ENCODE assay signal across 1 cellular context in the genomic region with DNA sequence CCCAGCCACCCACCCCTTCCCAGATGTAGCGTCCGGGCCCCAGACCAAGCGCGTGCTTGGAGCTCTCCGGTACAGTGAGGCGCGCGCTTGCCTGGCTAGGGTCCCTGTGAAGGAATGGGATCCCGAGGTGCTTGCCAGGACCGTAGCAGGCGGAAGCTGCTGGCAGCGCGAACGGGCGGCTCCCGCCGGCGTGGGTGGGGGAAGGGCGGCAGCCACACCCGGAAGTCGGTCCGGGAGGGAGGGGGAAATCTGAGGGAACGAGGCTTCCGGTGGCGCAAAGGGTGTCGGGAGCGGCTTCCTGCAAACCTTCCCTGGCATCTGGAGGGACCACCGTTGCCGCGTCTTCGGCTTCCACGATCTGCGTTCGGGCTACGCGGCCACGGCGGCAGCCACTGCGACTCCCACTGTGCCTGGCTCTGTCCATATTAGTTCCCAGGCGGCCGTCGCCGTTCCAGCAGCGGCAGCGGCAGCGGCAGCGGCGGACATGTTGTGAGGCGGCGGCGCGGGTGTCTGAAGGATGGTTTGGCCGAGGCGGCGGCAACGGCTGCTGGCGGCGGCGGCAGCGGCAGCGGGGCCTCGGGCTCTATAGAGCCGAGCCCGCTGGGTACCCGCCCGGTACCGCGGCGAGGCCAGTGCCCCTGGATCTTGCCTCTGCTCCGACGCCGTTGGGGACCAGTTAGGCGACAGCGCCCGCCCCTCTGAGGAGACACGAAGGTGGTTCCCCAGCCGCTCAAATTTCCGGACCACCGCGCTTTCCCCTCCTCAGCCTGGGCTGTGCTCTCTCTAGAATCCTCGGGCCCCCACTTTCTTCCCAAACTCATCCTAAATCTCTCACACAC.
TF ChIP-seq lines count a peak whose summit lies in the region.

A gene (plus strand): TSS at position 275 of the 839 bp plus-strand sequence. CDS start 739 bp downstream, outside the sequence.

TF ChIP-seq in K562, 482 proteins besides CTCF, POLR2A, EP300 and RAD21 (continued from another document and continues in another):
- TF ChIP-seq, protein P1, sequence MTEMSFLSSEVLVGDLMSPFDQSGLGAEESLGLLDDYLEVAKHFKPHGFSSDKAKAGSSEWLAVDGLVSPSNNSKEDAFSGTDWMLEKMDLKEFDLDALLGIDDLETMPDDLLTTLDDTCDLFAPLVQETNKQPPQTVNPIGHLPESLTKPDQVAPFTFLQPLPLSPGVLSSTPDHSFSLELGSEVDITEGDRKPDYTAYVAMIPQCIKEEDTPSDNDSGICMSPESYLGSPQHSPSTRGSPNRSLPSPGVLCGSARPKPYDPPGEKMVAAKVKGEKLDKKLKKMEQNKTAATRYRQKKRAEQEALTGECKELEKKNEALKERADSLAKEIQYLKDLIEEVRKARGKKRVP (CRISPR knock-in tag; IDR thresholded peaks at IDR 0.05), result no peak
- TF ChIP-seq ZNF24 (IDR thresholded peaks at IDR 0.05), result 0 out of 2 replicates have a peak, but pooled peaks have one; percentile 50
- no peak for TF ChIP-seq TEAD2 (tag; IDR thresholded peaks at IDR 0.05)
- TF ChIP-seq, protein P2, sequence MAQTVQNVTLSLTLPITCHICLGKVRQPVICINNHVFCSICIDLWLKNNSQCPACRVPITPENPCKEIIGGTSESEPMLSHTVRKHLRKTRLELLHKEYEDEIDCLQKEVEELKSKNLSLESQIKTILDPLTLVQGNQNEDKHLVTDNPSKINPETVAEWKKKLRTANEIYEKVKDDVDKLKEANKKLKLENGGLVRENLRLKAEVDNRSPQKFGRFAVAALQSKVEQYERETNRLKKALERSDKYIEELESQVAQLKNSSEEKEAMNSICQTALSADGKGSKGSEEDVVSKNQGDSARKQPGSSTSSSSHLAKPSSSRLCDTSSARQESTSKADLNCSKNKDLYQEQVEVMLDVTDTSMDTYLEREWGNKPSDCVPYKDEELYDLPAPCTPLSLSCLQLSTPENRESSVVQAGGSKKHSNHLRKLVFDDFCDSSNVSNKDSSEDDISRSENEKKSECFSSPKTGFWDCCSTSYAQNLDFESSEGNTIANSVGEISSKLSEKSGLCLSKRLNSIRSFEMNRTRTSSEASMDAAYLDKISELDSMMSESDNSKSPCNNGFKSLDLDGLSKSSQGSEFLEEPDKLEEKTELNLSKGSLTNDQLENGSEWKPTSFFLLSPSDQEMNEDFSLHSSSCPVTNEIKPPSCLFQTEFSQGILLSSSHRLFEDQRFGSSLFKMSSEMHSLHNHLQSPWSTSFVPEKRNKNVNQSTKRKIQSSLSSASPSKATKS (CRISPR knock-in tag; IDR thresholded peaks at IDR 0.05), result no peak
- TF ChIP-seq JUNB (CRISPR knock-in tag; conservative IDR thresholded peaks at IDR 0.05), result no peak
- TF ChIP-seq NUFIP1 (IDR thresholded peaks at IDR 0.05; ENCODE audit: partially characterized antibody), result no peak
- no peak for TF ChIP-seq FOS (IDR thresholded peaks at IDR 0.05; ENCODE audit: extremely low read depth, insufficient read length)
- peak; percentile 22; the same call in 1 of the 2 replicates for TF ChIP-seq ZNF76 (CRISPR knock-in tag; IDR thresholded peaks at IDR 0.05; ENCODE audit: borderline replicate concordance)
- peak; percentile 71 for TF ChIP-seq C11orf30 (IDR thresholded peaks at IDR 0.05; ENCODE audit: low read depth)
- TF ChIP-seq, protein P3, sequence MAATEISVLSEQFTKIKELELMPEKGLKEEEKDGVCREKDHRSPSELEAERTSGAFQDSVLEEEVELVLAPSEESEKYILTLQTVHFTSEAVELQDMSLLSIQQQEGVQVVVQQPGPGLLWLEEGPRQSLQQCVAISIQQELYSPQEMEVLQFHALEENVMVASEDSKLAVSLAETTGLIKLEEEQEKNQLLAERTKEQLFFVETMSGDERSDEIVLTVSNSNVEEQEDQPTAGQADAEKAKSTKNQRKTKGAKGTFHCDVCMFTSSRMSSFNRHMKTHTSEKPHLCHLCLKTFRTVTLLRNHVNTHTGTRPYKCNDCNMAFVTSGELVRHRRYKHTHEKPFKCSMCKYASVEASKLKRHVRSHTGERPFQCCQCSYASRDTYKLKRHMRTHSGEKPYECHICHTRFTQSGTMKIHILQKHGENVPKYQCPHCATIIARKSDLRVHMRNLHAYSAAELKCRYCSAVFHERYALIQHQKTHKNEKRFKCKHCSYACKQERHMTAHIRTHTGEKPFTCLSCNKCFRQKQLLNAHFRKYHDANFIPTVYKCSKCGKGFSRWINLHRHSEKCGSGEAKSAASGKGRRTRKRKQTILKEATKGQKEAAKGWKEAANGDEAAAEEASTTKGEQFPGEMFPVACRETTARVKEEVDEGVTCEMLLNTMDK (IDR thresholded peaks at IDR 0.05; ENCODE audit: borderline replicate concordance, insufficient read depth, low read depth, low read length, poor library complexity, severe bottlenecking), result no peak
- TF ChIP-seq SMARCA4 (IDR thresholded peaks at IDR 0.05), result peak; percentile 23; the same call in 1 of the 2 replicates
- peak; percentile 88; the same call in 1 of the 2 replicates for TF ChIP-seq KLF6 (CRISPR knock-in tag; IDR thresholded peaks at IDR 0.05; ENCODE audit: borderline replicate concordance)
- TF ChIP-seq ZNF699 (CRISPR knock-in tag; IDR thresholded peaks at IDR 0.05; ENCODE audit: insufficient replicate concordance), result no peak
- TF ChIP-seq RFX7 (CRISPR knock-in tag; IDR thresholded peaks at IDR 0.05), result no peak
- TF ChIP-seq TCF7 (IDR thresholded peaks at IDR 0.05; ENCODE audit: borderline replicate concordance), result peak; percentile 77; the same call in 1 of the 2 replicates
- no peak for TF ChIP-seq HIVEP1 (CRISPR knock-in tag; IDR thresholded peaks at IDR 0.05)
- TF ChIP-seq FOXA3 (CRISPR knock-in tag; conservative IDR thresholded peaks at IDR 0.05 in 1 of 2, IDR thresholded peaks at IDR 0.05 in 1 of 2), result no peak
- peak; percentile 95 for TF ChIP-seq GABPB1 (CRISPR knock-in tag; IDR thresholded peaks at IDR 0.05)
- TF ChIP-seq, protein P4, sequence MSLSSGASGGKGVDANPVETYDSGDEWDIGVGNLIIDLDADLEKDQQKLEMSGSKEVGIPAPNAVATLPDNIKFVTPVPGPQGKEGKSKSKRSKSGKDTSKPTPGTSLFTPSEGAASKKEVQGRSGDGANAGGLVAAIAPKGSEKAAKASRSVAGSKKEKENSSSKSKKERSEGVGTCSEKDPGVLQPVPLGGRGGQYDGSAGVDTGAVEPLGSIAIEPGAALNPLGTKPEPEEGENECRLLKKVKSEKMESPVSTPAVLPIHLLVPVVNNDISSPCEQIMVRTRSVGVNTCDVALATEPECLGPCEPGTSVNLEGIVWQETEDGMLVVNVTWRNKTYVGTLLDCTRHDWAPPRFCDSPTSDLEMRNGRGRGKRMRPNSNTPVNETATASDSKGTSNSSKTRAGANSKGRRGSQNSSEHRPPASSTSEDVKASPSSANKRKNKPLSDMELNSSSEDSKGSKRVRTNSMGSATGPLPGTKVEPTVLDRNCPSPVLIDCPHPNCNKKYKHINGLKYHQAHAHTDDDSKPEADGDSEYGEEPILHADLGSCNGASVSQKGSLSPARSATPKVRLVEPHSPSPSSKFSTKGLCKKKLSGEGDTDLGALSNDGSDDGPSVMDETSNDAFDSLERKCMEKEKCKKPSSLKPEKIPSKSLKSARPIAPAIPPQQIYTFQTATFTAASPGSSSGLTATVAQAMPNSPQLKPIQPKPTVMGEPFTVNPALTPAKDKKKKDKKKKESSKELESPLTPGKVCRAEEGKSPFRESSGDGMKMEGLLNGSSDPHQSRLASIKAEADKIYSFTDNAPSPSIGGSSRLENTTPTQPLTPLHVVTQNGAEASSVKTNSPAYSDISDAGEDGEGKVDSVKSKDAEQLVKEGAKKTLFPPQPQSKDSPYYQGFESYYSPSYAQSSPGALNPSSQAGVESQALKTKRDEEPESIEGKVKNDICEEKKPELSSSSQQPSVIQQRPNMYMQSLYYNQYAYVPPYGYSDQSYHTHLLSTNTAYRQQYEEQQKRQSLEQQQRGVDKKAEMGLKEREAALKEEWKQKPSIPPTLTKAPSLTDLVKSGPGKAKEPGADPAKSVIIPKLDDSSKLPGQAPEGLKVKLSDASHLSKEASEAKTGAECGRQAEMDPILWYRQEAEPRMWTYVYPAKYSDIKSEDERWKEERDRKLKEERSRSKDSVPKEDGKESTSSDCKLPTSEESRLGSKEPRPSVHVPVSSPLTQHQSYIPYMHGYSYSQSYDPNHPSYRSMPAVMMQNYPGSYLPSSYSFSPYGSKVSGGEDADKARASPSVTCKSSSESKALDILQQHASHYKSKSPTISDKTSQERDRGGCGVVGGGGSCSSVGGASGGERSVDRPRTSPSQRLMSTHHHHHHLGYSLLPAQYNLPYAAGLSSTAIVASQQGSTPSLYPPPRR (CRISPR knock-in tag; IDR thresholded peaks at IDR 0.05; ENCODE audit: borderline replicate concordance), result peak; percentile 89; the same call in 1 of the 2 replicates
- TF ChIP-seq ZNF445 (CRISPR knock-in tag; IDR thresholded peaks at IDR 0.05; ENCODE audit: low read depth), result no peak
- no peak; a peak in 1 of 4 replicates for TF ChIP-seq ARNT (IDR thresholded peaks at IDR 0.05)
- peak; percentile 91; the same call in 1 of the 2 replicates for TF ChIP-seq ELF4 (CRISPR knock-in tag; IDR thresholded peaks at IDR 0.05)
- TF ChIP-seq, protein P5, sequence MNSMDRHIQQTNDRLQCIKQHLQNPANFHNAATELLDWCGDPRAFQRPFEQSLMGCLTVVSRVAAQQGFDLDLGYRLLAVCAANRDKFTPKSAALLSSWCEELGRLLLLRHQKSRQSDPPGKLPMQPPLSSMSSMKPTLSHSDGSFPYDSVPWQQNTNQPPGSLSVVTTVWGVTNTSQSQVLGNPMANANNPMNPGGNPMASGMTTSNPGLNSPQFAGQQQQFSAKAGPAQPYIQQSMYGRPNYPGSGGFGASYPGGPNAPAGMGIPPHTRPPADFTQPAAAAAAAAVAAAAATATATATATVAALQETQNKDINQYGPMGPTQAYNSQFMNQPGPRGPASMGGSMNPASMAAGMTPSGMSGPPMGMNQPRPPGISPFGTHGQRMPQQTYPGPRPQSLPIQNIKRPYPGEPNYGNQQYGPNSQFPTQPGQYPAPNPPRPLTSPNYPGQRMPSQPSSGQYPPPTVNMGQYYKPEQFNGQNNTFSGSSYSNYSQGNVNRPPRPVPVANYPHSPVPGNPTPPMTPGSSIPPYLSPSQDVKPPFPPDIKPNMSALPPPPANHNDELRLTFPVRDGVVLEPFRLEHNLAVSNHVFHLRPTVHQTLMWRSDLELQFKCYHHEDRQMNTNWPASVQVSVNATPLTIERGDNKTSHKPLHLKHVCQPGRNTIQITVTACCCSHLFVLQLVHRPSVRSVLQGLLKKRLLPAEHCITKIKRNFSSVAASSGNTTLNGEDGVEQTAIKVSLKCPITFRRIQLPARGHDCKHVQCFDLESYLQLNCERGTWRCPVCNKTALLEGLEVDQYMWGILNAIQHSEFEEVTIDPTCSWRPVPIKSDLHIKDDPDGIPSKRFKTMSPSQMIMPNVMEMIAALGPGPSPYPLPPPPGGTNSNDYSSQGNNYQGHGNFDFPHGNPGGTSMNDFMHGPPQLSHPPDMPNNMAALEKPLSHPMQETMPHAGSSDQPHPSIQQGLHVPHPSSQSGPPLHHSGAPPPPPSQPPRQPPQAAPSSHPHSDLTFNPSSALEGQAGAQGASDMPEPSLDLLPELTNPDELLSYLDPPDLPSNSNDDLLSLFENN (IDR thresholded peaks at IDR 0.05; ENCODE audit: low read depth in 2 of 2, low read length in 2 of 2), result peak in 1 of 2 experiments; percentile 11; a peak in 1 of 4 replicates
- TF ChIP-seq, protein P6, sequence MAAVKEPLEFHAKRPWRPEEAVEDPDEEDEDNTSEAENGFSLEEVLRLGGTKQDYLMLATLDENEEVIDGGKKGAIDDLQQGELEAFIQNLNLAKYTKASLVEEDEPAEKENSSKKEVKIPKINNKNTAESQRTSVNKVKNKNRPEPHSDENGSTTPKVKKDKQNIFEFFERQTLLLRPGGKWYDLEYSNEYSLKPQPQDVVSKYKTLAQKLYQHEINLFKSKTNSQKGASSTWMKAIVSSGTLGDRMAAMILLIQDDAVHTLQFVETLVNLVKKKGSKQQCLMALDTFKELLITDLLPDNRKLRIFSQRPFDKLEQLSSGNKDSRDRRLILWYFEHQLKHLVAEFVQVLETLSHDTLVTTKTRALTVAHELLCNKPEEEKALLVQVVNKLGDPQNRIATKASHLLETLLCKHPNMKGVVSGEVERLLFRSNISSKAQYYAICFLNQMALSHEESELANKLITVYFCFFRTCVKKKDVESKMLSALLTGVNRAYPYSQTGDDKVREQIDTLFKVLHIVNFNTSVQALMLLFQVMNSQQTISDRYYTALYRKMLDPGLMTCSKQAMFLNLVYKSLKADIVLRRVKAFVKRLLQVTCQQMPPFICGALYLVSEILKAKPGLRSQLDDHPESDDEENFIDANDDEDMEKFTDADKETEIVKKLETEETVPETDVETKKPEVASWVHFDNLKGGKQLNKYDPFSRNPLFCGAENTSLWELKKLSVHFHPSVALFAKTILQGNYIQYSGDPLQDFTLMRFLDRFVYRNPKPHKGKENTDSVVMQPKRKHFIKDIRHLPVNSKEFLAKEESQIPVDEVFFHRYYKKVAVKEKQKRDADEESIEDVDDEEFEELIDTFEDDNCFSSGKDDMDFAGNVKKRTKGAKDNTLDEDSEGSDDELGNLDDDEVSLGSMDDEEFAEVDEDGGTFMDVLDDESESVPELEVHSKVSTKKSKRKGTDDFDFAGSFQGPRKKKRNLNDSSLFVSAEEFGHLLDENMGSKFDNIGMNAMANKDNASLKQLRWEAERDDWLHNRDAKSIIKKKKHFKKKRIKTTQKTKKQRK (IDR thresholded peaks at IDR 0.05; ENCODE audit: borderline replicate concordance, low read depth, low read length), result no peak
- TF ChIP-seq PHF20 (IDR thresholded peaks at IDR 0.05; ENCODE audit: partially characterized antibody), result no peak
- no peak for TF ChIP-seq PHTF2 (CRISPR knock-in tag; IDR thresholded peaks at IDR 0.05)
- TF ChIP-seq HCFC1 (IDR thresholded peaks at IDR 0.05; ENCODE audit: low read depth, low read length), result peak; percentile 79
- no peak for TF ChIP-seq MAFK (IDR thresholded peaks at IDR 0.05; ENCODE audit: low read length)
- TF ChIP-seq, protein P7, sequence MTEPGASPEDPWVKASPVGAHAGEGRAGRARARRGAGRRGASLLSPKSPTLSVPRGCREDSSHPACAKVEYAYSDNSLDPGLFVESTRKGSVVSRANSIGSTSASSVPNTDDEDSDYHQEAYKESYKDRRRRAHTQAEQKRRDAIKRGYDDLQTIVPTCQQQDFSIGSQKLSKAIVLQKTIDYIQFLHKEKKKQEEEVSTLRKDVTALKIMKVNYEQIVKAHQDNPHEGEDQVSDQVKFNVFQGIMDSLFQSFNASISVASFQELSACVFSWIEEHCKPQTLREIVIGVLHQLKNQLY (CRISPR knock-in tag; conservative IDR thresholded peaks at IDR 0.05), result no peak
- TF ChIP-seq, protein P8, sequence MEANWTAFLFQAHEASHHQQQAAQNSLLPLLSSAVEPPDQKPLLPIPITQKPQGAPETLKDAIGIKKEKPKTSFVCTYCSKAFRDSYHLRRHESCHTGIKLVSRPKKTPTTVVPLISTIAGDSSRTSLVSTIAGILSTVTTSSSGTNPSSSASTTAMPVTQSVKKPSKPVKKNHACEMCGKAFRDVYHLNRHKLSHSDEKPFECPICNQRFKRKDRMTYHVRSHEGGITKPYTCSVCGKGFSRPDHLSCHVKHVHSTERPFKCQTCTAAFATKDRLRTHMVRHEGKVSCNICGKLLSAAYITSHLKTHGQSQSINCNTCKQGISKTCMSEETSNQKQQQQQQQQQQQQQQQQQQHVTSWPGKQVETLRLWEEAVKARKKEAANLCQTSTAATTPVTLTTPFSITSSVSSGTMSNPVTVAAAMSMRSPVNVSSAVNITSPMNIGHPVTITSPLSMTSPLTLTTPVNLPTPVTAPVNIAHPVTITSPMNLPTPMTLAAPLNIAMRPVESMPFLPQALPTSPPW (CRISPR knock-in tag; IDR thresholded peaks at IDR 0.05), result peak; percentile 99
- no peak for TF ChIP-seq KLF10 (CRISPR knock-in tag; IDR thresholded peaks at IDR 0.05)
- TF ChIP-seq CXXC5 (CRISPR knock-in tag; IDR thresholded peaks at IDR 0.05), result peak; percentile 87
- TF ChIP-seq TCF3 (CRISPR knock-in tag; IDR thresholded peaks at IDR 0.05), result no peak
- no peak; the same call in 1 of the 2 replicates for TF ChIP-seq KLF13 (tag; IDR thresholded peaks at IDR 0.05; ENCODE audit: borderline replicate concordance, low read depth)
- no peak for TF ChIP-seq ZFP30 (CRISPR knock-in tag; IDR thresholded peaks at IDR 0.05; ENCODE audit: borderline replicate concordance)
- no peak for TF ChIP-seq SRSF9 (IDR thresholded peaks at IDR 0.05; ENCODE audit: borderline replicate concordance, low read depth, low read length)
